7 cellular contexts compared by ENCODE assay signal in the genomic region with DNA sequence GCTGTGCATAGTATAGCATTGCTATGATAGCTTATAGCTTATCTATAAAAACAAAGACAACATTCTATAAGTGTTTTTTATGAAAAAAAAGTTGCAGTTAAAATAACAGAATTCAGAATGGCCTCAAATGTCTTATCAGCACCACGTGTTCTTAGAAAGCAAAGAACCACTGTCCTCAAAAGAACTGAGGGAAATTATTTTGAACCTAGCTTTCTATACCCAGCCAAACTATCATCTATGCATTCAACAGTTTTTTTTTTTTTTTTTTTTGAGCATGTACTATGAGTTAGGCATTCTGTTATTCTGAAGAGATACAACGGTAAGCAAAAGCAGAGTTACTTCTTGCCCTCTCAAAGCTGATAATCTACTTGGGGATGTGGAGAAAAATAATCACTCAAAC.
"Had no signal": no experiment of that assay in that cellular context is flagged by ENCODE, and none has a peak within 500 bp of the region (broad histone marks: within the 10 kb centered on the region; RNA-seq: fewer than 3 reads in every experiment).

No MANE protein-coding gene starts in this region.

- H3K4me1 ChIP-seq: HAP-1 had no signal

- FAIRE-seq: HTR-8/SVneo had no signal

- ATAC-seq: HCT116 had no signal

- H3K9me3 ChIP-seq: HAP-1 had no signal

- H3K36me3 ChIP-seq: HAP-1 had no signal

- H3K4me3 ChIP-seq: GM23248, HAP-1 had no signal

- H3K27ac ChIP-seq: GM23248 had no signal

- DNase-seq: GM23248, GOT3, H7, KG1 had no signal

- H3K9ac ChIP-seq: GM23248 had no signal

- H2AFZ ChIP-seq: GM23248 had no signal
